Comparison of ENCODE assay signal across 14 cellular contexts in the genomic region with DNA sequence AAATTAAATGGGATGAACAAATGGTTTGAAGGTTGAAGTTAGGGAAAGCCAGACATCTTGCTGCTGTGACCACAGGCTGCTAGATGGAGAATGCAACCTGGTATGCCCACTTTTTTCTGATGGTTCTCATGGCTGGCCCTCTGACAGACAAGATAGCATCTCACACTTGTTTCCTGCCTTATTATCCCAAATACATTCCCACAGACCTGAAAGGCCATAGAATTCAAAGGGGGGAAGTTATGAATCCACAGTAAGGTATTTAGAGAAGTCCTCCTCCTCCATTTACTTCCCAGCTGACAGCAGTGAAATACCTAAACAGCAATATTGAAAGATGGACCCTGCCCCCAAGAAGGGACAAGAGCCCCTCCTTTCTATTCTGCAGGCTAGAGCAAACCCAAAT. TPM values are rescaled to one million over a fixed set of nuclear protein-coding genes. Genes with fewer than 3 reads are reported as not detected.
DNase-seq lines count a peak whose midpoint lies in the region; ATAC-seq and TF ChIP-seq lines count a peak whose summit lies in the region.
"Had no signal": no experiment of that assay in that cellular context is flagged by ENCODE, and none has a peak within 500 bp of the region (broad histone marks: within the 10 kb centered on the region; RNA-seq: fewer than 3 reads in every experiment).

No MANE protein-coding gene starts in this region.

- H3K56ac ChIP-seq in H9 (ENCODE audit: insufficient read length, low read depth, low read length): no peak overlapping the region

- no peak overlapping the region for H3K18ac ChIP-seq in H9 (ENCODE audit: insufficient read length, low read depth, low read length)

- H3K36me3 Mint-ChIP-seq in H9 (ENCODE audit: insufficient read depth in 1 of 3, low read depth in 3 of 3) (peaks cover 15 to 63% (median 33%) of the 10 kb centered on the region in 3 experiments; a peak in 6 of 7 replicates), endothelial cell (ENCODE audit: low read depth, unreplicated experiment) (peaks cover 20% of the 10 kb centered on the region)

- DNase-seq in H9: no peak
- no peak for DNase-seq in endothelial cell (ENCODE audit: low spot score)
- DNase-seq in erythroblast (lab: John Stamatoyannopoulos, UW): no peak
- no peak for DNase-seq in KG1 (lab: John Stamatoyannopoulos, UW)
- DNase-seq in SIG-M5 (lab: John Stamatoyannopoulos, UW): no peak
- DNase-seq: BE2C; CD8-positive, alpha-beta memory T cell; Kasumi-1; NCI-H1417; NCI-H187 treated with DMSO at 0.1 percent for 48 hours; NCI-H69; SHP77 treated with DMSO at 0.1 percent for 48 hours had no signal

- no peak overlapping the region for H3K4me3 Mint-ChIP-seq in H9
- H3K4me3 Mint-ChIP-seq in endothelial cell (ENCODE audit: unreplicated experiment): no peak overlapping the region
- H3K4me3 Mint-ChIP-seq: CD8-positive, alpha-beta memory T cell had no signal

- H3K14ac ChIP-seq in H9 (ENCODE audit: insufficient read depth, low read length): no peak overlapping the region

- no peaks in the 10 kb centered on the region for H3K27me3 ChIP-seq in H9 (ENCODE audit: insufficient read depth, low read length)
- H3K27me3 ChIP-seq: BE2C had no signal

- TF ChIP-seq CTCF in H9 (conservative IDR thresholded peaks at IDR 0.05) (no peak), VCaP (conservative IDR thresholded peaks at IDR 0.05) (no peak), endothelial cell (IDR thresholded peaks at IDR 0.05; ENCODE audit: unreplicated experiment) (no peak)

- peak overlapping the region in 2 of 3 experiments; percentile 73 to 77; a peak in 1 of 7 replicates for H3K27ac Mint-ChIP-seq in H9
- peak overlapping the region; percentile 84 for H3K27ac Mint-ChIP-seq in endothelial cell (ENCODE audit: unreplicated experiment)

- H2BK120ac ChIP-seq in H9 (ENCODE audit: low read depth, low read length, poor library complexity, severe bottlenecking): no peak overlapping the region

- H2AK5ac ChIP-seq in H9 (ENCODE audit: insufficient read length, low read length): no peak overlapping the region

- H3K4me2 ChIP-seq in H9 (ENCODE audit: insufficient read depth, insufficient read length, low read length): no peak overlapping the region

- no peaks in the 10 kb centered on the region for H3K23me2 ChIP-seq in H9 (ENCODE audit: insufficient read length, low read depth, low read length, poor library complexity, severe bottlenecking)

- H3K23ac ChIP-seq in H9 (ENCODE audit: insufficient read length, low read depth, low read length): no peak overlapping the region

- H4K20me1 ChIP-seq in H9 (ENCODE audit: control insufficient read depth, insufficient read depth, insufficient read length): no peaks in the 10 kb centered on the region

- H3K9me3 ChIP-seq in H9 (ENCODE audit: control insufficient read depth, low read depth, low read length): no peaks in the 10 kb centered on the region
- H3K9me3 ChIP-seq: BE2C had no signal

- H2AFZ ChIP-seq in H9 (ENCODE audit: low read length): no peak overlapping the region

- H3K4me1 ChIP-seq in H9 (ENCODE audit: insufficient read depth, low read length): no peaks in the 10 kb centered on the region
- H3K4me1 ChIP-seq: BE2C had no signal

- no peak overlapping the region for H4K5ac ChIP-seq in H9 (ENCODE audit: insufficient read length, low read depth, low read length)

- H3K79me2 ChIP-seq in H9 (ENCODE audit: insufficient read depth, low read length): no peaks in the 10 kb centered on the region

- no peak overlapping the region for H4K91ac ChIP-seq in H9 (ENCODE audit: insufficient read length, low read depth, low read length)

- no peak overlapping the region for H2BK15ac ChIP-seq in H9 (ENCODE audit: low read depth, low read length)

- TF ChIP-seq POLR2A in erythroblast (IDR thresholded peaks at IDR 0.05; ENCODE audit: low read length): no peak

- no peak overlapping the region for H2BK12ac ChIP-seq in H9 (ENCODE audit: insufficient read length, low read depth, low read length)

- H2BK20ac ChIP-seq in H9 (ENCODE audit: low read depth, low read length, poor library complexity, severe bottlenecking): no peak overlapping the region

- no peaks in the 10 kb centered on the region for H3K79me1 ChIP-seq in H9 (ENCODE audit: insufficient read depth, low read depth, low read length, poor library complexity, severe bottlenecking)

- H3K4ac ChIP-seq in H9 (ENCODE audit: low read depth, low read length): no peak overlapping the region

- no peak overlapping the region for H3T11ph ChIP-seq in H9 (ENCODE audit: low read length)

- H3K9me3 Mint-ChIP-seq in H9 (no peaks in the 10 kb centered on the region), endothelial cell (ENCODE audit: unreplicated experiment) (no peaks in the 10 kb centered on the region)
- H3K9me3 Mint-ChIP-seq: CD8-positive, alpha-beta memory T cell had no signal

- no peak overlapping the region for H3K9ac ChIP-seq in H9 (ENCODE audit: extremely low read depth, insufficient read length, low read length)

- no peak for ATAC-seq in GM21423 (IDR thresholded peaks at IDR 0.05; ENCODE audit: unreplicated experiment)

- no peak overlapping the region for H4K8ac ChIP-seq in H9 (replicated peaks; ENCODE audit: insufficient read length, low read depth, low read length)

- no peaks in the 10 kb centered on the region for H3K27me3 Mint-ChIP-seq in H9 (ENCODE audit: low read depth)
- H3K27me3 Mint-ChIP-seq in endothelial cell (ENCODE audit: unreplicated experiment): no peaks in the 10 kb centered on the region
- H3K27me3 Mint-ChIP-seq: CD8-positive, alpha-beta memory T cell had no signal

- H3K4me1 Mint-ChIP-seq in H9: peaks cover 4 to 7% of the 10 kb centered on the region in 2 experiments; a peak in 3 of 4 replicates
- peaks cover 34% of the 10 kb centered on the region for H3K4me1 Mint-ChIP-seq in endothelial cell (ENCODE audit: unreplicated experiment)

- H3K27ac ChIP-seq in H9 (ENCODE audit: insufficient read length, low read depth, low read length) (no peak overlapping the region), VCaP (peak overlapping the region; percentile 47)

- no peak overlapping the region for H2BK5ac ChIP-seq in H9 (ENCODE audit: insufficient read length, low read length)

RNA-seq across cellular contexts. Expression of a gene that starts 32.4 kb away (rescaled TPM):
- 28.4 and 30.3 TPM in 2 replicates for total RNA-seq in H9 (2021)
- total RNA-seq in endothelial cell (ENCODE audit: unreplicated experiment): 25.5 TPM
